30 cellular contexts compared by ENCODE assay signal in the genomic region with DNA sequence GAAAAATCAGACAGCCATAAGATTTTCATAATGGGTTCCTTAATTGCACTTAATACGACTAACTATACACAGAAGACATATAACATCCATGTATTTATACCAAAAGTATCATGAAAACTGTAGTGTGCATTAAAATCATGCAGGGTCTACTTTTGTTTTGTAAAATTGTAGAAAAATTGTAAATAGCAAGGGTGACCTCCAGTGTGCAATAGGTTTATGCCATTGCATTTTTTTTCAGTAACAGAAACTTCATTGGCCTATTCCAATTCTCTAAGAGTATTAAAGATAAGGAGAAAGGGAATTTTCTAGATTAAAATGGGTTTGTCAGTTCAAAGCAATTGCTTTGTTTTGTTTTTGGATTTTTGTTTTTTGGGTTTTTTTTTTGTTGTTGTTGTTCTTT.
"Had no signal": no experiment of that assay in that cellular context is flagged by ENCODE, and none has a peak within 500 bp of the region (broad histone marks: within the 10 kb centered on the region; RNA-seq: fewer than 3 reads in every experiment).

No MANE protein-coding gene starts in this region.

- H3K27me3 ChIP-seq: ascending aorta, dorsolateral prefrontal cortex, neutrophil, pancreas, right atrium auricular region, stomach, thyroid gland, upper lobe of right lung had no signal

- H3K4me2 ChIP-seq: smooth muscle cell had no signal

- H3K4me3 ChIP-seq: ascending aorta, cardiac muscle cell, coronary artery, dorsolateral prefrontal cortex, pancreas, psoas muscle, right atrium auricular region, smooth muscle cell, stomach, thyroid gland, upper lobe of right lung had no signal

- FAIRE-seq: keratinocyte, pancreas had no signal

- DNase-seq: activated CD4-positive, alpha-beta memory T cell treated with anti-CD3 and anti-CD28 coated beads for 36 hours; activated CD4-positive, alpha-beta T cell treated with anti-CD3 and anti-CD28 coated beads, Interleukin-2, amount 10 ng/mL, durations not matched to agents 24 days and 14 days; activated CD4-positive, CD25-positive, alpha-beta regulatory T cell treated with anti-CD3 and anti-CD28 coated beads, Interleukin-2, amount 50 U/mL, for 72 hours; activated CD8-positive, alpha-beta memory T cell treated with anti-CD3 and anti-CD28 coated beads, Interleukin-2, amount 50 U/mL, for 4 hours; activated gamma-delta T cell; activated naive CD4-positive, alpha-beta T cell treated with anti-CD3 and anti-CD28 coated beads, Interleukin-2, amount 10 ng/mL, durations not matched to agents 7 days and 5 days; activated naive CD8-positive, alpha-beta T cell treated with anti-CD3 and anti-CD28 coated beads, Interleukin-2, amount 10 ng/mL, durations not matched to agents 7 days and 5 days; activated T-cell treated with anti-CD3 and anti-CD28 coated beads, Interleukin-2, amount 50 U/mL, for 1 hour; cerebellar nuclear complex; dorsolateral prefrontal cortex; effector memory CD4-positive, alpha-beta T cell; erythroblast; head of caudate nucleus; hippocampal formation; left cardiac atrium; left ventricle myocardium superior; pancreas; psoas muscle; stimulated activated CD4-positive, alpha-beta T cell treated with anti-CD3 and anti-CD28 coated beads, Interleukin-1b, Interleukin-23, amount 100 ng/mL, for 48 hours; stimulated activated naive B cell treated with anti-CD40 and anti-IgM and Interleukin-4, amounts not matched to agents 10 μg/mL and 1 μg/mL and 100 μg/mL, for 72 hours; stomach; thyroid gland; upper lobe of right lung had no signal

- H3K36me3 ChIP-seq: ascending aorta, cardiac muscle cell, neutrophil, pancreas, right atrium auricular region, stomach, thyroid gland, upper lobe of right lung had no signal

- H3K27ac ChIP-seq: ascending aorta, cardiac muscle cell, coronary artery, dorsolateral prefrontal cortex, neutrophil, pancreas, psoas muscle, right atrium auricular region, stomach, thyroid gland, upper lobe of right lung had no signal

- ATAC-seq: left cardiac atrium; left ventricle myocardium superior; pancreas; psoas muscle; stimulated activated naive B cell treated with anti-CD40 and anti-IgM and Interleukin-4, amounts not matched to agents 10 μg/mL and 1 μg/mL and 100 μg/mL, for 72 hours; upper lobe of right lung had no signal

- H3K9me3 ChIP-seq: ascending aorta, neutrophil, pancreas, psoas muscle, right atrium auricular region, stomach, thyroid gland, upper lobe of right lung had no signal

- H3K4me1 ChIP-seq: ascending aorta, pancreas, psoas muscle, right atrium auricular region, stomach, thyroid gland, upper lobe of right lung had no signal
